Comparison of ENCODE assay signal across 9 cellular contexts in genomic region chr14:103055693-103056092, GRCh38. TPM values are rescaled to one million over a fixed set of nuclear protein-coding genes. Genes with fewer than 3 reads are reported as not detected.
A peak's percentile ranks its signal among the peaks of the same experiment; 100 is the strongest.
DNase-seq lines count a peak whose midpoint lies in the region; ATAC-seq and TF ChIP-seq lines count a peak whose summit lies in the region.
"Had no signal": no experiment of that assay in that cellular context is flagged by ENCODE, and none has a peak within 500 bp of the region (broad histone marks: within the 10 kb centered on the region; RNA-seq: fewer than 3 reads in every experiment).

No MANE protein-coding gene starts in this region.

- H3K27me3 ChIP-seq in lower lobe of right lung (ENCODE audit: low read depth) = no peaks in the 10 kb centered on the region
- H3K27me3 ChIP-seq in thoracic aorta (replicated peaks; ENCODE audit: insufficient read depth) = no peaks in the 10 kb centered on the region

- DNase-seq in activated T-cell treated with anti-CD3 and anti-CD28 coated beads, Interleukin-2, amount 50 U/mL, for 72 hours = no peak
- no peak for DNase-seq in activated T-cell treated with anti-CD3 and anti-CD28 coated beads, Interleukin-2, amount 50 U/mL, for 48 hours
- DNase-seq in lower lobe of right lung = no peak
- DNase-seq in thoracic aorta (ENCODE audit: low spot score) = no peak
- no peak for DNase-seq in NCI-H2196 treated with DMSO at 0.1 percent for 48 hours (lab: John Stamatoyannopoulos, UW; ENCODE audit: unreplicated experiment)
- no peak for DNase-seq in retina
- no peak for DNase-seq in NCI-H1092 treated with DMSO at 0.1 percent for 48 hours (lab: John Stamatoyannopoulos, UW)
- DNase-seq: NCI-H524 treated with DMSO at 0.1 percent for 48 hours had no signal

- no peaks in the 10 kb centered on the region for H3K4me1 Mint-ChIP-seq in activated T-cell treated with anti-CD3 and anti-CD28 coated beads, Interleukin-2, amount 50 U/mL, for 72 hours (ENCODE audit: low read depth)
- peaks cover 52% of the 10 kb centered on the region for H3K4me1 Mint-ChIP-seq in brain

- H3K36me3 ChIP-seq in lower lobe of right lung (peaks cover 5% of the 10 kb centered on the region), thoracic aorta (no peaks in the 10 kb centered on the region)

- no peaks in the 10 kb centered on the region for H3K9me3 Mint-ChIP-seq in activated T-cell treated with anti-CD3 and anti-CD28 coated beads, Interleukin-2, amount 50 U/mL, for 72 hours
- peaks cover 0 to 3% (median 0%) of the 10 kb centered on the region in 5 experiments for H3K9me3 Mint-ChIP-seq in brain

- H3K4me3 ChIP-seq in lower lobe of right lung (peak overlapping the region; percentile 99), thoracic aorta (peak overlapping the region; percentile 91)

- intact Hi-C loops in lower lobe of right lung (cut with DNase I) = no loop called here

- H3K36me3 Mint-ChIP-seq in activated T-cell treated with anti-CD3 and anti-CD28 coated beads, Interleukin-2, amount 50 U/mL, for 72 hours (ENCODE audit: insufficient read depth in 2 of 2) = no peaks in the 10 kb centered on the region
- H3K36me3 Mint-ChIP-seq in brain = no peaks in the 10 kb centered on the region

- H3K27me3 Mint-ChIP-seq in activated T-cell treated with anti-CD3 and anti-CD28 coated beads, Interleukin-2, amount 50 U/mL, for 72 hours (ENCODE audit: low read depth) = peaks cover 35% of the 10 kb centered on the region
- peaks cover 10% of the 10 kb centered on the region for H3K27me3 Mint-ChIP-seq in brain

- H3K27ac Mint-ChIP-seq in activated T-cell treated with anti-CD3 and anti-CD28 coated beads, Interleukin-2, amount 50 U/mL, for 72 hours = no peak overlapping the region
- peak overlapping the region; percentile 82 to 96 (median 88) for H3K27ac Mint-ChIP-seq in brain

- H3K9me3 ChIP-seq in lower lobe of right lung = no peaks in the 10 kb centered on the region
- H3K9me3 ChIP-seq in thoracic aorta = no peaks in the 10 kb centered on the region

- H3K27ac ChIP-seq in lower lobe of right lung (peak overlapping the region; percentile 97), thoracic aorta (peak overlapping the region; percentile 31 to 83)

- H3K4me1 ChIP-seq in lower lobe of right lung (peaks cover 44% of the 10 kb centered on the region), thoracic aorta (ENCODE audit: control insufficient read depth in 1 of 2, low read depth in 2 of 2) (peaks cover 24 to 50% of the 10 kb centered on the region in 2 donors)

- no peak for TF ChIP-seq CTCF in brain (conservative IDR thresholded peaks at IDR 0.05)
- TF ChIP-seq CTCF in lower lobe of right lung (IDR thresholded peaks at IDR 0.05) = no peak
- TF ChIP-seq CTCF in thoracic aorta (IDR thresholded peaks at IDR 0.05) = no peak

- peak overlapping the region; percentile 75 to 80 for H3K4me3 Mint-ChIP-seq in activated T-cell treated with anti-CD3 and anti-CD28 coated beads, Interleukin-2, amount 50 U/mL, for 72 hours
- peak overlapping the region; percentile 91 to 97 (median 92) for H3K4me3 Mint-ChIP-seq in brain

- ATAC-seq in activated T-cell treated with anti-CD3 and anti-CD28 coated beads, Interleukin-2, amount 50 U/mL, for 72 hours (replicated peaks in 1 of 2) = no peak
- ATAC-seq in lower lobe of right lung (no peak), thoracic aorta (ENCODE audit: insufficient number of reproducible peaks, low FRiP score, low read depth) (no peak)

RNA-seq across cellular contexts. Expression of gene CDC42BPB, which starts 1.7 kb away (rescaled TPM):
- total RNA-seq in activated T-cell treated with anti-CD3 and anti-CD28 coated beads, Interleukin-2, amount 50 U/mL, for 72 hours = 1 to 10 TPM; 3.7 to 5.4 TPM
- 82.7 TPM for polyA plus RNA-seq in brain (ENCODE audit: insufficient read depth, low read depth, low replicate concordance)
- total RNA-seq in lower lobe of right lung = 114 TPM
- total RNA-seq in thoracic aorta = 100 to 1,000 TPM; 121 to 133 TPM

RNA-seq across cellular contexts. Expression of gene LBHD2, which starts 28.3 kb away (rescaled TPM):
- total RNA-seq in activated T-cell treated with anti-CD3 and anti-CD28 coated beads, Interleukin-2, amount 50 U/mL, for 72 hours = not detected
- not detected for polyA plus RNA-seq in brain (ENCODE audit: insufficient read depth, low read depth, low replicate concordance)
- total RNA-seq in lower lobe of right lung = not detected
- total RNA-seq in thoracic aorta = not detected

RNA-seq across cellular contexts. Expression of gene EXOC3L4, which starts 38.8 kb away (rescaled TPM):
- total RNA-seq in activated T-cell treated with anti-CD3 and anti-CD28 coated beads, Interleukin-2, amount 50 U/mL, for 72 hours = not detected
- polyA plus RNA-seq in brain (ENCODE audit: insufficient read depth, low read depth, low replicate concordance) = not detected
- total RNA-seq in lower lobe of right lung (3.6 TPM), thoracic aorta (not detected)

Comparison
In these comparisons a context has a peak if more than half of its experiments do, and no peak if none do; other contexts are left out.
1. RNA of gene CDC42BPB, which starts 1.7 kb away (total RNA-seq): 121 to 133 TPM in thoracic aorta and 114 TPM in lower lobe of right lung (single experiment); 3.7 to 5.4 TPM in activated T-cell treated with anti-CD3 and anti-CD28 coated beads, Interleukin-2, amount 50 U/mL, for 72 hours; every median in the first group is over 10 times any median in the second.